9 cellular contexts compared by ENCODE assay signal in the genomic region with DNA sequence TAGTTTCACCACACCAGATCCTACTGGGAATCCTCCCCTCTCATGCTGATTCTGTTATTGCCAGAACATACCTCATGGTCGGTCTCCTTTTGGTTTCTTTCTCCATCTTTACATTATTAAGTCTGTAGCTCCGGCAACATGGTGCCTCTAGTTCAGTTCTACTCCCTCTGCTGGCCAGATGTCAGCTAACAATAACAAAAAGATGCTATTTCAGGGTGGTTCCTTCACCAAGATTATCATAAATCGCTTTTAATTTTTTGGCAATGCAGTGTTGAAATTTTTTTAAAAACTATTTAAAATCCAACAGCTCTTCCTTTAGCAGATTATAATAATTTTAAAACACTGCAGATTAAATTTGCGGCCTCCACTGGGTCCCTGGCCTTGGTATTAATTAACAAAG.
DNase-seq lines count a peak whose midpoint lies in the region; ATAC-seq, FAIRE-seq and TF ChIP-seq lines count a peak whose summit lies in the region.
"Had no signal": no experiment of that assay in that cellular context is flagged by ENCODE, and none has a peak within 500 bp of the region (broad histone marks: within the 10 kb centered on the region; RNA-seq: fewer than 3 reads in every experiment).

No MANE protein-coding gene starts in this region.

- H3K36me3 ChIP-seq in SK-N-MC (ENCODE audit: insufficient read depth, low read length) (no peaks in the 10 kb centered on the region), right lobe of liver (no peaks in the 10 kb centered on the region)

- intact Hi-C loops in right lobe of liver (cut with DNase I) = no loop called here
- intact Hi-C loops in CD4-positive, alpha-beta T cell (cut with DNase I, micrococcal nuclease) = no loop called here

- H3K27ac Mint-ChIP-seq in T-cell = no peak overlapping the region
- no peak overlapping the region for H3K27ac Mint-ChIP-seq in CD4-positive, alpha-beta T cell
- H3K27ac Mint-ChIP-seq in effector memory CD8-positive, alpha-beta T cell = no peak overlapping the region

- CTCF ChIA-PET in GM10248 (lab: Yijun Ruan, JAX) = interaction anchor here (0.7 to 2.1 kb wide), 5 partner anchors 9 to 1050 kb away, joined by 3 to 8 read pairs (median 3); no protein-coding TSS in a partner anchor
- CTCF ChIA-PET in T-cell (lab: Charles Lee) = interaction anchor here in 1 of 2 donors (1.1 kb wide), 1 partner anchor 1013 kb away, joined by 4 read pairs; no protein-coding TSS in a partner anchor
- CTCF ChIA-PET in CD4-positive, alpha-beta T cell (lab: Charles Lee) = no interaction called here

- TF ChIP-seq CTCF in GM10248 (IDR thresholded peaks at IDR 0.05; ENCODE audit: control extremely low read depth, extremely low read depth, low read depth, missing control alignments) = peak; percentile 22
- TF ChIP-seq CTCF in right lobe of liver (IDR thresholded peaks at IDR 0.05) = peak in 3 of 4 donors; percentile 23 to 40 (median 35)
- no peak for TF ChIP-seq CTCF in CD4-positive, alpha-beta T cell (IDR thresholded peaks at IDR 0.05)

- H3K27ac ChIP-seq in SK-N-MC (no peak overlapping the region), right lobe of liver (no peak overlapping the region)
- no peak overlapping the region for H3K27ac ChIP-seq in CD4-positive, alpha-beta T cell (ENCODE audit: low read depth, low read length)

- ATAC-seq in right lobe of liver (no peak), GM21786 (IDR thresholded peaks at IDR 0.05; ENCODE audit: unreplicated experiment) (no peak), T-cell (replicated peaks in 1 of 4) (no peak)
- ATAC-seq in CD4-positive, alpha-beta T cell (ENCODE audit: poor library complexity) = no peak
- ATAC-seq in effector memory CD8-positive, alpha-beta T cell (replicated peaks) = no peak
- ATAC-seq: mucosa of descending colon had no signal

- POLR2A ChIA-PET in GM10248 (lab: Yijun Ruan, JAX) (no interaction called here), T-cell (lab: Charles Lee) (no interaction called here)
- POLR2A ChIA-PET in CD4-positive, alpha-beta T cell (lab: Charles Lee) = no interaction called here

- no peak overlapping the region for H3K9ac ChIP-seq in SK-N-MC (ENCODE audit: insufficient read length)

- TF ChIP-seq POLR2A in right lobe of liver (IDR thresholded peaks at IDR 0.05) = no peak

- no peak for DNase-seq in GM10248 (ENCODE audit: extremely low spot score)
- DNase-seq in HTR-8/SVneo (ENCODE audit: insufficient read length, low spot score) = peak; percentile 4
- peak; percentile 12 for DNase-seq in SK-N-MC (ENCODE audit: low read depth, low spot score)
- DNase-seq in right lobe of liver = no peak
- no peak for DNase-seq in T-cell
- DNase-seq in CD4-positive, alpha-beta T cell = no peak
- no peak for DNase-seq in effector memory CD8-positive, alpha-beta T cell

- H3K4me1 Mint-ChIP-seq in T-cell = no peaks in the 10 kb centered on the region
- no peaks in the 10 kb centered on the region for H3K4me1 Mint-ChIP-seq in CD4-positive, alpha-beta T cell (ENCODE audit: low read depth)
- H3K4me1 Mint-ChIP-seq in effector memory CD8-positive, alpha-beta T cell (ENCODE audit: low read depth in 2 of 2) = no peaks in the 10 kb centered on the region

- H3K4me3 ChIP-seq in SK-N-MC = no peak overlapping the region
- H3K4me3 ChIP-seq in right lobe of liver = no peak overlapping the region
- H3K4me3 ChIP-seq: mucosa of descending colon had no signal

- peaks cover 7 to 11% (median 10%) of the 10 kb centered on the region in 3 donors for H3K9me3 Mint-ChIP-seq in T-cell
- peaks cover 2% of the 10 kb centered on the region for H3K9me3 Mint-ChIP-seq in CD4-positive, alpha-beta T cell
- H3K9me3 Mint-ChIP-seq in effector memory CD8-positive, alpha-beta T cell = peaks cover 3 to 7% of the 10 kb centered on the region in 2 donors

- H3K4me3 Mint-ChIP-seq in T-cell = no peak overlapping the region
- no peak overlapping the region for H3K4me3 Mint-ChIP-seq in CD4-positive, alpha-beta T cell
- H3K4me3 Mint-ChIP-seq in effector memory CD8-positive, alpha-beta T cell = no peak overlapping the region

- no peaks in the 10 kb centered on the region for H3K36me3 Mint-ChIP-seq in T-cell
- no peaks in the 10 kb centered on the region for H3K36me3 Mint-ChIP-seq in CD4-positive, alpha-beta T cell (ENCODE audit: low read depth)
- H3K36me3 Mint-ChIP-seq in effector memory CD8-positive, alpha-beta T cell (ENCODE audit: insufficient read depth) = no peaks in the 10 kb centered on the region

- H3K27me3 ChIP-seq in right lobe of liver = no peaks in the 10 kb centered on the region
- H3K27me3 ChIP-seq in CD4-positive, alpha-beta T cell (ENCODE audit: control insufficient read depth, insufficient read depth, low read length) = no peaks in the 10 kb centered on the region

- no peak for FAIRE-seq in HTR-8/SVneo (lab: Jason Lieb, UNC)

- H3K9me3 ChIP-seq in SK-N-MC (ENCODE audit: low read depth, low read length) (no peaks in the 10 kb centered on the region), right lobe of liver (no peaks in the 10 kb centered on the region)
- peaks cover 9% of the 10 kb centered on the region for H3K9me3 ChIP-seq in CD4-positive, alpha-beta T cell (ENCODE audit: control insufficient read depth, low read length)

- no peaks in the 10 kb centered on the region for H3K27me3 Mint-ChIP-seq in T-cell
- H3K27me3 Mint-ChIP-seq in CD4-positive, alpha-beta T cell = no peaks in the 10 kb centered on the region
- H3K27me3 Mint-ChIP-seq in effector memory CD8-positive, alpha-beta T cell = no peaks in the 10 kb centered on the region

- no peaks in the 10 kb centered on the region for H3K4me1 ChIP-seq in right lobe of liver

- 25% methylated on average over 4 of the region's 4 CpGs for WGBS in right lobe of liver (ENCODE audit: insufficient coverage, low coverage, low lambda C conversion rate, missing lambda C conversion rate)

Comparison
In these comparisons a context has a peak if more than half of its experiments do, and no peak if none do; other contexts are left out.
1. DNase-seq: peak in HTR-8/SVneo (single experiment) and SK-N-MC (single experiment); none in GM10248 (single experiment), right lobe of liver (0 of 3), T-cell (0 of 34), CD4-positive, alpha-beta T cell (0 of 10) and effector memory CD8-positive, alpha-beta T cell (0 of 3).